9 cellular contexts compared by ENCODE assay signal in genomic region chr11:14973621-14974020, GRCh38. TPM values are rescaled to one million over a fixed set of nuclear protein-coding genes. Genes with fewer than 3 reads are reported as not detected.
A peak's percentile ranks its signal among the peaks of the same experiment; 100 is the strongest.
DNase-seq lines count a peak whose midpoint lies in the region; ATAC-seq, FAIRE-seq and TF ChIP-seq lines count a peak whose summit lies in the region.
"Had no signal": no experiment of that assay in that cellular context is flagged by ENCODE, and none has a peak within 500 bp of the region (broad histone marks: within the 10 kb centered on the region; RNA-seq: fewer than 3 reads in every experiment).

No MANE protein-coding gene starts in this region.

- peaks cover 4% of the 10 kb centered on the region for H3K4me1 Mint-ChIP-seq in astrocyte (ENCODE audit: low read depth, unreplicated experiment)

- H3K4me3 ChIP-seq in IMR-90 (ENCODE audit: insufficient read depth, low read depth, low read length) (no peak overlapping the region), astrocyte (ENCODE audit: insufficient read depth, low read depth, low read length) (no peak overlapping the region), lower lobe of right lung (peak overlapping the region; percentile 39), upper lobe of left lung (peak overlapping the region in 3 of 4 donors; percentile 7 to 28 (median 15))

- dilution Hi-C loops in IMR-90 (cut with HindIII; ENCODE audit: low sequenced_read_pairs, unreplicated experiment): no loop called here

- no peak overlapping the region for H2BK120ac ChIP-seq in IMR-90 (ENCODE audit: low read depth, low read length)

- intact Hi-C loops in IMR-90 (cut with micrococcal nuclease) (loop anchor here (2.0 kb wide), 1 partner anchor 101 kb away; no protein-coding TSS in a partner anchor), lower lobe of right lung (cut with DNase I) (no loop called here)

- BruUV-seq in IMR-90 (replicated peaks; lab: Mats Ljungman, UMichigan): no TSS peak

- H3K9me1 ChIP-seq in IMR-90 (ENCODE audit: insufficient read depth, low read length): no peaks in the 10 kb centered on the region

- H3K56ac ChIP-seq in IMR-90 (ENCODE audit: extremely low read depth, insufficient read depth, low read length): no peak overlapping the region

- 3% methylated on average over 6 of the region's 31 CpGs; no CpG with 5 or more reads in 1 of the 2 experiments for WGBS in IMR-90 (ENCODE audit: extremely low coverage in 2 of 2, insufficient read length in 1 of 2), 2 experiments
- 2 to 6% methylated on average over 14 to 28 of the region's 31 CpGs for WGBS in upper lobe of left lung, 2 donors

- H3K79me2 ChIP-seq in astrocyte (ENCODE audit: insufficient read depth, low read length): no peaks in the 10 kb centered on the region

- no peak for FAIRE-seq in astrocyte (lab: Jason Lieb, UNC)

- H3K18ac ChIP-seq in IMR-90 (ENCODE audit: low read depth, low read length): no peak overlapping the region

- H4K5ac ChIP-seq in IMR-90 (ENCODE audit: low read depth, low read length): no peak overlapping the region

- H3K9ac ChIP-seq in IMR-90 (ENCODE audit: low read depth, low read length): no peak overlapping the region
- no peak overlapping the region for H3K9ac ChIP-seq in astrocyte (ENCODE audit: low read length)

- H2AK9ac ChIP-seq in IMR-90 (replicated peaks; ENCODE audit: low read depth, low read length, poor library complexity): no peak overlapping the region

- no peaks in the 10 kb centered on the region for H3K79me1 ChIP-seq in IMR-90 (ENCODE audit: low read depth in 1 of 2, low read length in 2 of 2)

- no peaks in the 10 kb centered on the region for H3K36me3 ChIP-seq in IMR-90 (ENCODE audit: control insufficient read depth, insufficient read depth, low read length)
- no peaks in the 10 kb centered on the region for H3K36me3 ChIP-seq in astrocyte (ENCODE audit: insufficient read depth, low read length)
- no peaks in the 10 kb centered on the region for H3K36me3 ChIP-seq in lower lobe of right lung
- H3K36me3 ChIP-seq in upper lobe of left lung: no peaks in the 10 kb centered on the region

- H4K20me1 ChIP-seq in IMR-90 (ENCODE audit: insufficient read depth, low read length) (no peaks in the 10 kb centered on the region), astrocyte (ENCODE audit: insufficient read depth, low read length) (no peaks in the 10 kb centered on the region)

- peak; percentile 4 for DNase-seq in IMR-90
- peak; percentile 6 for DNase-seq in astrocyte (ENCODE audit: low read depth)
- no peak for DNase-seq in lower lobe of right lung
- DNase-seq in upper lobe of left lung: peak in 1 of 2 donors; percentile 84
- no peak for DNase-seq in amniotic stem cell (lab: John Stamatoyannopoulos, UW)

- H4K8ac ChIP-seq in IMR-90 (ENCODE audit: low read depth in 2 of 2, low read length in 2 of 2): no peak overlapping the region

- peaks cover 2% of the 10 kb centered on the region for H3K9me3 Mint-ChIP-seq in astrocyte (ENCODE audit: unreplicated experiment)

- no peaks in the 10 kb centered on the region for H3K36me3 Mint-ChIP-seq in astrocyte (ENCODE audit: low read depth, unreplicated experiment)

- H2AFZ ChIP-seq in IMR-90 (replicated peaks; ENCODE audit: low read length, poor library complexity): peak overlapping the region; percentile 40
- H2AFZ ChIP-seq in astrocyte (ENCODE audit: low read depth, low read length): peak overlapping the region; percentile 69

- H4K91ac ChIP-seq in IMR-90 (ENCODE audit: insufficient read depth, low read depth, low read length): no peak overlapping the region

- in situ Hi-C loops in IMR-90 (cut with MboI; ENCODE audit: low sequenced_read_pairs): no loop called here

- no peak overlapping the region for H2AK5ac ChIP-seq in IMR-90 (ENCODE audit: low read depth, low read length)

- no peak overlapping the region for H2BK20ac ChIP-seq in IMR-90 (ENCODE audit: low read depth, low read length)

- POLR2A ChIA-PET in IMR-90 (lab: Charles Lee; ENCODE audit: unreplicated experiment): no interaction called here

- no peak overlapping the region for H2BK5ac ChIP-seq in IMR-90 (ENCODE audit: low read depth, low read length, poor library complexity, severe bottlenecking)

- no peak for TF ChIP-seq CTCF in IMR-90 (conservative IDR thresholded peaks at IDR 0.05; ENCODE audit: low read depth, low read length)
- no peak for TF ChIP-seq CTCF in astrocyte (IDR thresholded peaks at IDR 0.05; ENCODE audit: insufficient read depth, low read depth, low read length)
- no peak for TF ChIP-seq CTCF in lower lobe of right lung (IDR thresholded peaks at IDR 0.05)
- no peak for TF ChIP-seq CTCF in upper lobe of left lung (IDR thresholded peaks at IDR 0.05)

- no peak overlapping the region for H3K14ac ChIP-seq in IMR-90 (replicated peaks; ENCODE audit: low read depth, low read length)

- TF ChIP-seq RAD21 in IMR-90 (IDR thresholded peaks at IDR 0.05; ENCODE audit: low read length): no peak

- peaks cover 88% of the 10 kb centered on the region for H3K27me3 Mint-ChIP-seq in astrocyte (ENCODE audit: low read depth, unreplicated experiment)

- H3K4me3 Mint-ChIP-seq in astrocyte (ENCODE audit: unreplicated experiment): peak overlapping the region; percentile 62

- H3K27me3 ChIP-seq in IMR-90 (ENCODE audit: control insufficient read depth, insufficient read depth, low read length) (peaks cover 71% of the 10 kb centered on the region), astrocyte (ENCODE audit: insufficient read depth, low read length) (peaks cover 67% of the 10 kb centered on the region), lower lobe of right lung (ENCODE audit: low read depth) (peaks cover 74% of the 10 kb centered on the region), upper lobe of left lung (peaks cover 0 to 45% (median 16%) of the 10 kb centered on the region in 4 donors)

- no peak overlapping the region for H3K4ac ChIP-seq in IMR-90 (ENCODE audit: low read depth, low read length)

- H3K4me2 ChIP-seq in IMR-90 (ENCODE audit: low read depth, low read length): peak overlapping the region; percentile 7; the same call in 1 of the 2 replicates
- peak overlapping the region; percentile 71 for H3K4me2 ChIP-seq in astrocyte (ENCODE audit: low read length)

- H2BK15ac ChIP-seq in IMR-90 (ENCODE audit: low read depth, low read length): no peak overlapping the region

- no peak overlapping the region for H3K23ac ChIP-seq in IMR-90 (ENCODE audit: low read depth, low read length)

- TF ChIP-seq POLR2A in IMR-90 (IDR thresholded peaks at IDR 0.05; ENCODE audit: low read depth, low read length) (no peak), upper lobe of left lung (IDR thresholded peaks at IDR 0.05) (no peak)

- no peak overlapping the region for H3K27ac Mint-ChIP-seq in astrocyte (ENCODE audit: unreplicated experiment)

- CTCF ChIA-PET in IMR-90 (lab: Yijun Ruan, JAX): no interaction called here

- no peak for TF ChIP-seq EP300 in upper lobe of left lung (IDR thresholded peaks at IDR 0.05)

- H3K4me1 ChIP-seq in IMR-90 (ENCODE audit: control insufficient read depth, insufficient read depth, low read length) (no peaks in the 10 kb centered on the region), astrocyte (ENCODE audit: insufficient read depth, low read length) (peaks cover 11% of the 10 kb centered on the region), lower lobe of right lung (peaks cover 36% of the 10 kb centered on the region), upper lobe of left lung (peaks cover 21 to 37% (median 29%) of the 10 kb centered on the region in 4 donors)

- ATAC-seq in GM19351 (IDR thresholded peaks at IDR 0.05; ENCODE audit: unreplicated experiment) (peak; percentile 64), IMR-90 (ENCODE audit: low read depth) (no peak; the same call in 1 of the 2 replicates), lower lobe of right lung (peak; percentile 4 to 33), upper lobe of left lung (ENCODE audit: low FRiP score in 2 of 2) (no peak), HG03139 (IDR thresholded peaks at IDR 0.05; ENCODE audit: unreplicated experiment) (no peak)

- H3K9me3 ChIP-seq in IMR-90 (ENCODE audit: control insufficient read depth, insufficient read depth, low read length) (no peaks in the 10 kb centered on the region), astrocyte (ENCODE audit: insufficient read depth, low read depth, low read length) (no peaks in the 10 kb centered on the region), lower lobe of right lung (no peaks in the 10 kb centered on the region), upper lobe of left lung (no peaks in the 10 kb centered on the region)

- H3K27ac ChIP-seq in IMR-90 (ENCODE audit: insufficient read depth, low read length) (no peak overlapping the region), astrocyte (ENCODE audit: low read depth, low read length) (no peak overlapping the region), lower lobe of right lung (no peak overlapping the region), upper lobe of left lung (no peak overlapping the region)

TF ChIP-seq in IMR-90, 13 proteins besides CTCF, POLR2A, EP300 and RAD21 (continues in another document):
- no peak for TF ChIP-seq NFE2L2 (IDR thresholded peaks at IDR 0.05; ENCODE audit: low read depth, low read length)
- TF ChIP-seq CHD1 (IDR thresholded peaks at IDR 0.05; ENCODE audit: low read depth, low read length): no peak
- no peak for TF ChIP-seq RCOR1 (IDR thresholded peaks at IDR 0.05; ENCODE audit: insufficient replicate concordance, low read length)
- TF ChIP-seq ELK1 (IDR thresholded peaks at IDR 0.05; ENCODE audit: borderline replicate concordance, low read depth, low read length): no peak
- TF ChIP-seq BHLHE40 (IDR thresholded peaks at IDR 0.05; ENCODE audit: low read depth, low read length): no peak
- TF ChIP-seq FOS (IDR thresholded peaks at IDR 0.05; ENCODE audit: low read depth, low read length): no peak
- no peak for TF ChIP-seq CEBPB (IDR thresholded peaks at IDR 0.05; ENCODE audit: low read depth, low read length)
- TF ChIP-seq MAFK (IDR thresholded peaks at IDR 0.05; ENCODE audit: low read depth, low read length): no peak
- TF ChIP-seq MAZ (IDR thresholded peaks at IDR 0.05; ENCODE audit: borderline replicate concordance, low read depth, low read length): no peak
- TF ChIP-seq RFX5 (IDR thresholded peaks at IDR 0.05; ENCODE audit: low read depth, low read length): no peak
- no peak for TF ChIP-seq MXI1 (IDR thresholded peaks at IDR 0.05; ENCODE audit: borderline replicate concordance, low read depth, low read length)

RNA-seq across cellular contexts. Expression of gene CALCA, which starts 1.5 kb away (rescaled TPM):
- total RNA-seq in IMR-90 (2012; rRNA removed): not detected in 2 replicates
- polyA plus RNA-seq in IMR-90 (2012; rRNA removed): not detected in 2 replicates
- not detected in 2 replicates for polyA plus RNA-seq in IMR-90 (2012; cell fraction: cytosol; rRNA removed)
- not detected in 2 replicates for polyA plus RNA-seq in IMR-90 (2012; cell fraction: nucleus; rRNA removed; ENCODE audit: low replicate concordance)
- not detected in 2 replicates for total RNA-seq in astrocyte
- total RNA-seq in lower lobe of right lung: not detected
- total RNA-seq in upper lobe of left lung: 1 to 10 TPM in 1 of 6 donors, under 1 TPM in 1, not detected in 4; 0.61 to 1.4 TPM
- total RNA-seq: fibroblast of villous mesenchyme, M059J had no signal

Comparison
In these comparisons a context has a peak if more than half of its experiments do, and no peak if none do; other contexts are left out.
1. ATAC-seq: peak in GM19351 (single experiment) and lower lobe of right lung (2 of 2); none in IMR-90 (single experiment), upper lobe of left lung (0 of 2) and HG03139 (single experiment).
2. DNase-seq: peak in IMR-90 (single experiment) and astrocyte (single experiment); none in lower lobe of right lung (single experiment) and amniotic stem cell (single experiment).
3. H3K4me3 ChIP-seq: peak in lower lobe of right lung (single experiment) and upper lobe of left lung (3 of 4); none in IMR-90 (single experiment) and astrocyte (single experiment).